36 cellular contexts compared by ENCODE assay signal in the genomic region with DNA sequence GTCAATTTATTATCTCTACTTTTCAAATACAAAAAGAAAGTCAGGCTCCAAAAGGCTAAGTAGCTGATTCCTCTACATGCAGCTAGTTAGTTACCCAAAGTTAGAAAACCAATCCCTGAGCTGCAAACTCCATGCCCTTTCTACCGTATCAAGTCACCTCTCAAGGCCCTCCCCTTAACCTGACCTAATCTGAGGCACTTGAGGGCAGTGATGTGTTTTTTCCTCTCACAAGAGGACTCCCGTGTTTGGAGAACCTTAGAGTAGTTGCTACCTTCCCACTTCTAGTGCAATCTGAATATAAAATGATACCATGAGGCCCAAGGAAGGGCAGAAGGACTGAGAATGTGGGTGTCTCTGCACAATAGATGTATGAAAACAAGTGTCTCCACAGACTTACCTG.
"Had no signal": no experiment of that assay in that cellular context is flagged by ENCODE, and none has a peak within 500 bp of the region (broad histone marks: within the 10 kb centered on the region; RNA-seq: fewer than 3 reads in every experiment).

No MANE protein-coding gene starts in this region.

- H3K27me3 ChIP-seq: MG63 had no signal

- H3K36me3 ChIP-seq: MG63 had no signal

- H3K4me3 ChIP-seq: MG63 had no signal

- DNase-seq: Karpas-422, Kasumi-1, MG63, MM.1S, MV-4-11, NCI-H1048, NCI-H1092, NCI-H1092 treated with DMSO at 0.1 percent for 48 hours, NCI-H1105, NCI-H1105 treated with DMSO at 0.1 percent for 48 hours, NCI-H1417, NCI-H1417 treated with DMSO at 0.1 percent for 48 hours, NCI-H1436, NCI-H1436 treated with DMSO at 0.1 percent for 48 hours, NCI-H146, NCI-H1694, NCI-H1694 treated with DMSO at 0.1 percent for 48 hours, NCI-H187, NCI-H187 treated with DMSO at 0.1 percent for 48 hours, NCI-H1930, NCI-H2029, NCI-H2029 treated with DMSO at 0.1 percent for 48 hours, NCI-H2081, NCI-H2081 treated with DMSO at 0.1 percent for 48 hours, NCI-H2107, NCI-H2171, NCI-H2171 treated with DMSO at 0.1 percent for 48 hours, NCI-H2227 treated with DMSO at 0.1 percent for 48 hours, NCI-H226, NCI-H345, NCI-H446, NCI-H446 treated with DMSO at 0.1 percent for 48 hours, NCI-H510A, NCI-H510A treated with DMSO at 0.1 percent for 48 hours, NCI-H524, NCI-H524 treated with DMSO at 0.1 percent for 48 hours had no signal

- H3K9me3 ChIP-seq: MG63 had no signal
